In the genomic region with DNA sequence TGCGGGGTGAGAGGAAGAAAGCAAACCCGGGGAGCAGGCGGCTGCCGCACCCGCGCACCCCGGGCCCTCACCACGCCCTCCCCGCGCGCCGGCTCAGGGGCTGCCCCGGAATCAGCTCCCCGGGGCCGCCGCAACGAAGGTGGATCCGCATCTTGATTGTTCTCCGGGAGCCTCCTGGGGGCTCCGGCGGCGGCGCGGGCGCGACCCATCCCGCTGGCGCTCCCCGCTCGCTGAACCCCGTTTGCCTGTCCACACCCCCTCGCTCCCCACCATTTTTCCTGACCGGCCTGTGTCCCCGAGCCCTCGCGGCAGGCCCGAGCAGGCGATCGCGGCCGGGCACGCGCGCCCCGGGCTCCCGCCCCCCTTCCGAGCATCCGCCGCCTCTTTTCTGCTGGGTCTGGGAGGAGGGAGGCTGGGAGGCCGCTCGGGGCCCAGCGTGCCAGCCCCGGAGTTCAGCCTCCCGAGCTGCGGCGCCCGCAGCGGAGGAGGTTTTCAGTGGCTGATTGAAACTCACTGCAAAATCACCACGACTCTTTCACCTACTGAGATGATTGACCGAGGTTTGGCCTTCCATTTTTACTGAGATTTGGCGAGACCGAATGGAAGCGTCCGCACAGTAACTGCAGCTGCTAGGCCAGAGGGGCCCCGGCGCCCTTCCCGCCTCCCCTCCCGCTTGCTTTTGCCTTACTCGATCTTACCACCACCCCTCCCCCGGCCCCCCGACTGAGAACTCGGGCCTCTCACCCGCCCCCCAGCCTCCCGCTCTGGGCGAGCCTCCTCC, we compare ENCODE assay signal across 9 cellular contexts. TPM values are rescaled to one million over a fixed set of nuclear protein-coding genes. Genes with fewer than 3 reads are reported as not detected.
DNase-seq lines count a peak whose midpoint lies in the region; ATAC-seq lines count a peak whose summit lies in the region.
"Had no signal": no experiment of that assay in that cellular context is flagged by ENCODE, and none has a peak within 500 bp of the region (broad histone marks: within the 10 kb centered on the region; RNA-seq: fewer than 3 reads in every experiment).

No MANE protein-coding gene starts in this region.

- H3K36me3 ChIP-seq in SJCRH30: peaks cover 6% of the 10 kb centered on the region; the same call in 1 of the 2 replicates
- no peaks in the 10 kb centered on the region for H3K36me3 ChIP-seq in thymus (ENCODE audit: control insufficient read depth, insufficient read depth)

- H3K9me3 ChIP-seq in SJCRH30 (replicated peaks) (no peaks in the 10 kb centered on the region), thymus (ENCODE audit: control insufficient read depth) (peaks cover 1% of the 10 kb centered on the region)

- no peak for ATAC-seq in HG03280 (IDR thresholded peaks at IDR 0.05; ENCODE audit: unreplicated experiment)
- no peak for ATAC-seq in HG02885 (IDR thresholded peaks at IDR 0.05; ENCODE audit: poor library complexity, unreplicated experiment)

- peak overlapping the region; percentile 91 for H3K4me3 ChIP-seq in SJCRH30
- peak overlapping the region; percentile 90 for H3K4me3 ChIP-seq in iPS-11a (ENCODE audit: low read depth, low read length)
- peak overlapping the region; percentile 20 for H3K4me3 ChIP-seq in thymus (ENCODE audit: low read length)

- DNase-seq in NCI-H2081 (lab: John Stamatoyannopoulos, UW) (peak; percentile 86 to 90), NCI-H2081 treated with DMSO at 0.1 percent for 48 hours (lab: John Stamatoyannopoulos, UW) (no peak), SJCRH30 (peak; percentile 78 to 83)
- DNase-seq in stimulated activated CD4-positive, alpha-beta T cell treated with anti-CD3 and anti-CD28 coated beads, Interleukin-4, amount 100 ng/mL, for 1 hour: no peak

- WGBS in thymus: 2% methylated on average over 75 of the region's 75 CpGs

- H3K27ac ChIP-seq in SJCRH30 (peak overlapping the region; percentile 89), thymus (ENCODE audit: low read depth) (no peak overlapping the region)

- H3K4me1 ChIP-seq in SJCRH30 (peaks cover 3% of the 10 kb centered on the region), thymus (ENCODE audit: control insufficient read depth, insufficient read depth, low read length) (peaks cover 4% of the 10 kb centered on the region)

- H3K27me3 ChIP-seq in SJCRH30 (no peaks in the 10 kb centered on the region), thymus (ENCODE audit: control insufficient read depth, insufficient read depth) (peaks cover 48% of the 10 kb centered on the region)

RNA-seq across cellular contexts. Expression of gene SOX11, which starts 4.7 kb away (rescaled TPM):
- 18.8 and 19.8 TPM in 2 replicates for total RNA-seq in SJCRH30 (2014; rRNA removed; shearing (Covaris generic))
- 0.07 TPM for polyA plus RNA-seq in thymus
- total RNA-seq: HT1080 had no signal

Comparison
In these comparisons a context has a peak if more than half of its experiments do, and no peak if none do; other contexts are left out.
1. DNase-seq: peak in NCI-H2081 (2 of 2) and SJCRH30 (2 of 2); none in NCI-H2081 treated with DMSO at 0.1 percent for 48 hours (single experiment) and stimulated activated CD4-positive, alpha-beta T cell treated with anti-CD3 and anti-CD28 coated beads, Interleukin-4, amount 100 ng/mL, for 1 hour (single experiment).
2. H3K4me3 ChIP-seq: peak in every context shown above with its lines; median percentile 91 in SJCRH30; 90 in iPS-11a; 20 in thymus.